ENCODE assay signal across 19 cellular contexts in the genomic region with DNA sequence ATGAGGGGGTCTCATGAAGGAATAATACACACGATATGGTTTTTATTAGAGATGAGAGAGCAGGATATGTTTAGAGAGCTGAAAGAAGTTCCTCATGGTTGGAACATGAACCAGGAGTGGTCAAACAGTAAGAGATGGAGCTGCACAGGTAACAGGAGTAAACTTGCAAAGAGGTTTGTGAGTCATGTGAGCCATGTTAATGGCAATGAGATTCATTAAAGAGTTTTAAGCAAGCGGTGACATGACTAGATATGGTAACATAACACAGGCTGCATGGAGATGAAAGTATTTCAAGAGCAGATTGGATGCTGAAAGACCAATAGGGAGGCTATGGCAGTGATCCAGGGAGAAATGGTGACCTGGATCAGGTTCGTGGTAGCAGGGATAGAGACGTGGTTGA.
DNase-seq lines count a peak whose midpoint lies in the region; ATAC-seq and TF ChIP-seq lines count a peak whose summit lies in the region.
"Had no signal": no experiment of that assay in that cellular context is flagged by ENCODE, and none has a peak within 500 bp of the region (broad histone marks: within the 10 kb centered on the region; RNA-seq: fewer than 3 reads in every experiment).

No MANE protein-coding gene starts in this region.

- H3K4me1 ChIP-seq in RWPE2 (ENCODE audit: insufficient read depth, poor library complexity, severe bottlenecking), result peaks cover 21% of the 10 kb centered on the region
- H3K4me1 ChIP-seq: A549, Caco-2 had no signal

- intact Hi-C loops in MCF 10A (cut with micrococcal nuclease), result no loop called here

- CTCF ChIA-PET in MCF 10A (lab: Yijun Ruan, JAX), result interaction anchor here (0.6 to 1.6 kb wide), 2 partner anchors 52 to 262 kb away, joined by 3 to 13 read pairs; no protein-coding TSS in a partner anchor

- H3K36me3 Mint-ChIP-seq in MCF 10A (ENCODE audit: insufficient read depth, unreplicated experiment), result no peaks in the 10 kb centered on the region
- H3K36me3 Mint-ChIP-seq: CD14-positive monocyte had no signal

- no peaks in the 10 kb centered on the region for H3K9me3 Mint-ChIP-seq in MCF 10A (ENCODE audit: unreplicated experiment)

- DNase-seq in NCI-H510A treated with DMSO at 0.1 percent for 48 hours (lab: John Stamatoyannopoulos, UW), result peak; percentile 11
- DNase-seq in NCI-H510A (lab: John Stamatoyannopoulos, UW), result no peak
- peak; percentile 20 for DNase-seq in NCI-H2029 treated with DMSO at 0.1 percent for 48 hours (lab: John Stamatoyannopoulos, UW)
- DNase-seq in RWPE2 (ENCODE audit: low spot score), result no peak
- no peak for DNase-seq in NCI-H226
- DNase-seq in MCF 10A (ENCODE audit: unreplicated experiment), result no peak
- DNase-seq in ACHN, result no peak
- DNase-seq in stimulated activated CD4-positive, alpha-beta T cell treated with anti-CD3 and anti-CD28 coated beads, Interleukin-4, amount 100 ng/mL, for 1 hour, result no peak
- DNase-seq: Caco-2, DND-41, MV-4-11, NCI-H146, NCI-H526, OCI-M1, SJCRH30, T-helper 17 cell had no signal

- H3K4me3 ChIP-seq in RWPE2 (ENCODE audit: severe bottlenecking), result no peak overlapping the region
- H3K4me3 ChIP-seq: A549, SJCRH30 had no signal

- no peaks in the 10 kb centered on the region for H3K27me3 ChIP-seq in RWPE2 (ENCODE audit: insufficient read depth, poor library complexity, severe bottlenecking)
- H3K27me3 ChIP-seq: SJCRH30 had no signal

- BruUV-seq in MCF 10A (replicated peaks; lab: Mats Ljungman, UMichigan), result no TSS peak

- peaks cover 25% of the 10 kb centered on the region for H3K4me1 Mint-ChIP-seq in MCF 10A (ENCODE audit: insufficient read depth, unreplicated experiment)
- H3K4me1 Mint-ChIP-seq: CD14-positive monocyte, T-helper 17 cell had no signal

- no peak overlapping the region for H3K27ac Mint-ChIP-seq in MCF 10A (ENCODE audit: low read depth, unreplicated experiment)
- H3K27ac Mint-ChIP-seq: CD14-positive monocyte, T-helper 17 cell had no signal

- H3K27me3 Mint-ChIP-seq in MCF 10A (ENCODE audit: insufficient read depth, unreplicated experiment), result no peaks in the 10 kb centered on the region
- H3K27me3 Mint-ChIP-seq: T-helper 17 cell had no signal

- no peak for TF ChIP-seq CTCF in RWPE2 (IDR thresholded peaks at IDR 0.05; ENCODE audit: poor library complexity, severe bottlenecking)
- no peak for TF ChIP-seq CTCF in MCF 10A (IDR thresholded peaks at IDR 0.05; ENCODE audit: unreplicated experiment)

- in situ Hi-C loops in ACHN (cut with HindIII; ENCODE audit: low pct_ligation_motif_present, low pct_unique_long_range_greater_than_20kb, low sequenced_read_pairs), result no loop called here

- no peaks in the 10 kb centered on the region for H3K36me3 ChIP-seq in RWPE2 (ENCODE audit: low read depth)
- H3K36me3 ChIP-seq: SJCRH30 had no signal

- H3K4me3 Mint-ChIP-seq in MCF 10A (ENCODE audit: unreplicated experiment), result no peak overlapping the region
- H3K4me3 Mint-ChIP-seq: CD14-positive monocyte, T-helper 17 cell had no signal

- peak overlapping the region; percentile 45 for H3K27ac ChIP-seq in RWPE2 (ENCODE audit: poor library complexity, severe bottlenecking)
- H3K27ac ChIP-seq: A549, HL-60 had no signal

- POLR2A ChIA-PET in MCF 10A (lab: Yijun Ruan, JAX), result interaction anchor here (1.0 kb wide), 1 partner anchor 17 kb away, joined by 3 read pairs; no protein-coding TSS in a partner anchor

- no peaks in the 10 kb centered on the region for H3K9me3 ChIP-seq in RWPE2 (ENCODE audit: severe bottlenecking)
- H3K9me3 ChIP-seq: A549, Caco-2, SJCRH30 had no signal

- ATAC-seq in RWPE2 (ENCODE audit: low read depth), result peak; percentile 79
- ATAC-seq: A549, T-helper 17 cell had no signal

Comparison
In these comparisons a context has a peak if more than half of its experiments do, and no peak if none do; other contexts are left out.
1. DNase-seq: peak in NCI-H510A treated with DMSO at 0.1 percent for 48 hours (single experiment) and NCI-H2029 treated with DMSO at 0.1 percent for 48 hours (single experiment); none in NCI-H510A (single experiment), RWPE2 (single experiment), NCI-H226 (single experiment), MCF 10A (single experiment), ACHN (single experiment) and stimulated activated CD4-positive, alpha-beta T cell treated with anti-CD3 and anti-CD28 coated beads, Interleukin-4, amount 100 ng/mL, for 1 hour (single experiment).